In the genomic region with DNA sequence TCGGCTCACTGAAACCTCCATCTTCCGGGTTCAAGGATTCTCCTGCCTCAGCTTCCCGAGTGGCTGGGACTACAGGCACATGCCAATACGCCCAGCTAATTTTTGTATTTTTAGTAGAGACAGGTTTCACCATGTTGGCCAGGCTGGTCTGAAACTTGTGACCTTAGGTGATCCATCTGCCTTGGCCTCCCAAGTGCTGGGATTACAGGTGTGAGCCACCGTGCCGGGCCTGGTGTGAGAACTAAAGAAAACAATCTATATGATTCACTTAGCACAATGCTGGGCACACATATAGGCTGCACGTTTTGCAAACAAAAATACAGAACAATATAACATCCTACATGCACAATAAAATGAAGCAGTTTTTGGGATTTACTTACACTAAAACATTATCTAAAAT, we compare ENCODE assay signal across 7 cellular contexts. TPM values are rescaled to one million over a fixed set of nuclear protein-coding genes. Genes with fewer than 3 reads are reported as not detected.
DNase-seq lines count a peak whose midpoint lies in the region; ATAC-seq and TF ChIP-seq lines count a peak whose summit lies in the region.
"Not testable (repeated sequence)": the region's sequence is repeated elsewhere in the genome, so short reads cannot be mapped to it uniquely, and the experiment has no call there.

No MANE protein-coding gene starts in this region.

- H4K8ac ChIP-seq in H9 (replicated peaks; ENCODE audit: insufficient read length, low read depth, low read length), result not testable (repeated sequence)

- not testable (repeated sequence) for H3K79me1 ChIP-seq in H9 (ENCODE audit: insufficient read depth, low read depth, low read length, poor library complexity, severe bottlenecking)

- H3K36me3 ChIP-seq in endodermal cell (ENCODE audit: control insufficient read depth, insufficient read depth, low read length), result not testable (repeated sequence)

- H2AFZ ChIP-seq in H9 (ENCODE audit: low read length), result not testable (repeated sequence)

- H3K4me3 Mint-ChIP-seq in H9, result peak overlapping the region; percentile 96 to 98
- peak overlapping the region; percentile 91 for H3K4me3 Mint-ChIP-seq in T-helper 1 cell treated with Interleukin-12 subunit alpha and Interleukin-12 subunit beta and Interleukin-4 antibody, amounts not matched to agents 30 μg/mL and 1 μg/mL, for 36 hours
- H3K4me3 Mint-ChIP-seq in activated CD8-positive, alpha-beta T cell treated with anti-CD3 and anti-CD28 coated beads, Interleukin-2, amount 10 ng/mL, durations not matched to agents 7 days and 5 days, result peak overlapping the region; percentile 88
- H3K4me3 Mint-ChIP-seq in activated naive CD8-positive, alpha-beta T cell, result peak overlapping the region; percentile 93
- peak overlapping the region; percentile 88 for H3K4me3 Mint-ChIP-seq in endodermal cell
- peak overlapping the region in 7 of 8 donors; percentile 5 to 92 (median 91) for H3K4me3 Mint-ChIP-seq in naive B cell
- peak overlapping the region; percentile 91 for H3K4me3 Mint-ChIP-seq in osteocyte (ENCODE audit: unreplicated experiment)

- H3K56ac ChIP-seq in H9 (ENCODE audit: insufficient read length, low read depth, low read length), result not testable (repeated sequence)

- not testable (repeated sequence) for H3K27me3 ChIP-seq in H9 (ENCODE audit: insufficient read depth, low read length); endodermal cell (ENCODE audit: control insufficient read depth, insufficient read depth, low read length, poor library complexity, severe bottlenecking)

- not testable (repeated sequence) for H4K91ac ChIP-seq in H9 (ENCODE audit: insufficient read length, low read depth, low read length)

- H3K9me3 ChIP-seq in H9 (ENCODE audit: control insufficient read depth, low read depth, low read length), result not testable (repeated sequence)
- peaks cover 17% of the 10 kb centered on the region for H3K9me3 ChIP-seq in endodermal cell (ENCODE audit: control insufficient read depth, low read length)

- H3K9ac ChIP-seq in H9 (ENCODE audit: extremely low read depth, insufficient read length, low read length); endodermal cell (ENCODE audit: extremely low read depth, low read length, poor library complexity, severe bottlenecking): not testable (repeated sequence)

- not testable (repeated sequence) for H3K27ac ChIP-seq in H9 (ENCODE audit: insufficient read length, low read depth, low read length); endodermal cell (ENCODE audit: low read depth, low read length)

- H3K4me1 Mint-ChIP-seq in H9 (peaks cover 27% of the 10 kb centered on the region in 2 experiments), naive B cell (peaks cover 0 to 19% (median 6%) of the 10 kb centered on the region in 3 donors), osteocyte (ENCODE audit: unreplicated experiment) (peaks cover 47% of the 10 kb centered on the region)
- not testable (repeated sequence) for H3K4me1 Mint-ChIP-seq in T-helper 1 cell treated with Interleukin-12 subunit alpha and Interleukin-12 subunit beta and Interleukin-4 antibody, amounts not matched to agents 30 μg/mL and 1 μg/mL, for 36 hours (ENCODE audit: low read depth); endodermal cell
- H3K4me1 Mint-ChIP-seq in activated CD8-positive, alpha-beta T cell treated with anti-CD3 and anti-CD28 coated beads, Interleukin-2, amount 10 ng/mL, durations not matched to agents 7 days and 5 days (ENCODE audit: low read depth), result peaks cover 14% of the 10 kb centered on the region
- peaks cover 18% of the 10 kb centered on the region for H3K4me1 Mint-ChIP-seq in activated naive CD8-positive, alpha-beta T cell (ENCODE audit: low read depth)

- not testable (repeated sequence) for H3K4me1 ChIP-seq in H9 (ENCODE audit: insufficient read depth, low read length); endodermal cell (ENCODE audit: control insufficient read depth, insufficient read depth, low read length)

- not testable (repeated sequence) for H3K18ac ChIP-seq in H9 (ENCODE audit: insufficient read length, low read depth, low read length)

- no CpG with 5 or more reads among the region's 7 CpGs for WGBS in H9 (ENCODE audit: extremely low coverage, insufficient read length, low lambda C conversion rate)
- WGBS in endodermal cell (ENCODE audit: insufficient coverage in 1 of 2, insufficient read length in 1 of 2), 2 experiments, result 81 to 90% methylated on average over 6 to 7 of the region's 7 CpGs

- not testable (repeated sequence) for H3K23ac ChIP-seq in H9 (ENCODE audit: insufficient read length, low read depth, low read length)

- DNase-seq in H9; activated CD8-positive, alpha-beta T cell treated with anti-CD3 and anti-CD28 coated beads, Interleukin-2, amount 10 ng/mL, durations not matched to agents 7 days and 5 days; endodermal cell; naive B cell; osteocyte (ENCODE audit: extremely low spot score, unreplicated experiment): not testable (repeated sequence)

- H3T11ph ChIP-seq in H9 (ENCODE audit: low read length), result not testable (repeated sequence)

- H3K4me2 ChIP-seq in H9 (ENCODE audit: insufficient read depth, insufficient read length, low read length), result not testable (repeated sequence)

- H3K4me3 ChIP-seq in endodermal cell (ENCODE audit: low read length), result not testable (repeated sequence)

- H3K14ac ChIP-seq in H9 (ENCODE audit: insufficient read depth, low read length), result not testable (repeated sequence)

- not testable (repeated sequence) for H2BK12ac ChIP-seq in H9 (ENCODE audit: insufficient read length, low read depth, low read length)

- H2AK5ac ChIP-seq in H9 (ENCODE audit: insufficient read length, low read length), result not testable (repeated sequence)

- H4K5ac ChIP-seq in H9 (ENCODE audit: insufficient read length, low read depth, low read length), result not testable (repeated sequence)

- not testable (repeated sequence) for H2BK20ac ChIP-seq in H9 (ENCODE audit: low read depth, low read length, poor library complexity, severe bottlenecking)

- not testable (repeated sequence) for H2BK5ac ChIP-seq in H9 (ENCODE audit: insufficient read length, low read length)

- CTCF ChIA-PET in activated CD8-positive, alpha-beta T cell treated with anti-CD3 and anti-CD28 coated beads, Interleukin-2, amount 10 ng/mL, durations not matched to agents 7 days and 5 days (lab: Charles Lee), result interaction anchor here (0.8 to 0.9 kb wide), 2 partner anchors 20 to 209 kb away, joined by 4 read pairs; no protein-coding TSS in a partner anchor

- not testable (repeated sequence) for H2BK120ac ChIP-seq in H9 (ENCODE audit: low read depth, low read length, poor library complexity, severe bottlenecking)

- H4K20me1 ChIP-seq in H9 (ENCODE audit: control insufficient read depth, insufficient read depth, insufficient read length), result not testable (repeated sequence)

- H3K4ac ChIP-seq in H9 (ENCODE audit: low read depth, low read length), result not testable (repeated sequence)

- ATAC-seq in activated CD8-positive, alpha-beta T cell treated with anti-CD3 and anti-CD28 coated beads, Interleukin-2, amount 10 ng/mL, durations not matched to agents 7 days and 5 days; naive B cell (ENCODE audit: low read depth in 2 of 2): not testable (repeated sequence)

- TF ChIP-seq CTCF in H9 (conservative IDR thresholded peaks at IDR 0.05); endodermal cell (conservative IDR thresholded peaks at IDR 0.05); osteocyte (IDR thresholded peaks at IDR 0.05): not testable (repeated sequence)

- not testable (repeated sequence) for H3K23me2 ChIP-seq in H9 (ENCODE audit: insufficient read length, low read depth, low read length, poor library complexity, severe bottlenecking)

- POLR2A ChIA-PET in activated CD8-positive, alpha-beta T cell treated with anti-CD3 and anti-CD28 coated beads, Interleukin-2, amount 10 ng/mL, durations not matched to agents 7 days and 5 days (lab: Charles Lee), result not testable (repeated sequence)

- not testable (repeated sequence) for H3K9me3 Mint-ChIP-seq in H9; T-helper 1 cell treated with Interleukin-12 subunit alpha and Interleukin-12 subunit beta and Interleukin-4 antibody, amounts not matched to agents 30 μg/mL and 1 μg/mL, for 36 hours; activated CD8-positive, alpha-beta T cell treated with anti-CD3 and anti-CD28 coated beads, Interleukin-2, amount 10 ng/mL, durations not matched to agents 7 days and 5 days (ENCODE audit: insufficient read depth); activated naive CD8-positive, alpha-beta T cell (ENCODE audit: low read depth); naive B cell; osteocyte (ENCODE audit: unreplicated experiment)
- peaks cover 13% of the 10 kb centered on the region for H3K9me3 Mint-ChIP-seq in endodermal cell

- not testable (repeated sequence) for H2BK15ac ChIP-seq in H9 (ENCODE audit: low read depth, low read length)

- H3K27me3 Mint-ChIP-seq in H9 (ENCODE audit: low read depth); activated naive CD8-positive, alpha-beta T cell; endodermal cell (ENCODE audit: insufficient read depth); osteocyte (ENCODE audit: unreplicated experiment): not testable (repeated sequence)
- peaks cover 47% of the 10 kb centered on the region for H3K27me3 Mint-ChIP-seq in T-helper 1 cell treated with Interleukin-12 subunit alpha and Interleukin-12 subunit beta and Interleukin-4 antibody, amounts not matched to agents 30 μg/mL and 1 μg/mL, for 36 hours (ENCODE audit: low read depth)
- H3K27me3 Mint-ChIP-seq in activated CD8-positive, alpha-beta T cell treated with anti-CD3 and anti-CD28 coated beads, Interleukin-2, amount 10 ng/mL, durations not matched to agents 7 days and 5 days (ENCODE audit: low read depth), result peaks cover 25% of the 10 kb centered on the region
- peaks cover 5 to 26% (median 9%) of the 10 kb centered on the region in 3 donors for H3K27me3 Mint-ChIP-seq in naive B cell

- H3K79me2 ChIP-seq in H9 (ENCODE audit: insufficient read depth, low read length), result not testable (repeated sequence)

- not testable (repeated sequence) for H3K27ac Mint-ChIP-seq in H9; T-helper 1 cell treated with Interleukin-12 subunit alpha and Interleukin-12 subunit beta and Interleukin-4 antibody, amounts not matched to agents 30 μg/mL and 1 μg/mL, for 36 hours; activated CD8-positive, alpha-beta T cell treated with anti-CD3 and anti-CD28 coated beads, Interleukin-2, amount 10 ng/mL, durations not matched to agents 7 days and 5 days; activated naive CD8-positive, alpha-beta T cell; endodermal cell; naive B cell
- peak overlapping the region; percentile 88 for H3K27ac Mint-ChIP-seq in osteocyte (ENCODE audit: unreplicated experiment)

- H3K36me3 Mint-ChIP-seq in H9 (ENCODE audit: insufficient read depth in 1 of 3, low read depth in 3 of 3) (peaks cover 8 to 11% (median 10%) of the 10 kb centered on the region in 3 experiments), endodermal cell (ENCODE audit: low read depth) (peaks cover 11% of the 10 kb centered on the region), osteocyte (ENCODE audit: unreplicated experiment) (peaks cover 11% of the 10 kb centered on the region)
- H3K36me3 Mint-ChIP-seq in T-helper 1 cell treated with Interleukin-12 subunit alpha and Interleukin-12 subunit beta and Interleukin-4 antibody, amounts not matched to agents 30 μg/mL and 1 μg/mL, for 36 hours (ENCODE audit: low read depth); activated CD8-positive, alpha-beta T cell treated with anti-CD3 and anti-CD28 coated beads, Interleukin-2, amount 10 ng/mL, durations not matched to agents 7 days and 5 days (ENCODE audit: low read depth); activated naive CD8-positive, alpha-beta T cell; naive B cell: not testable (repeated sequence)

RNA-seq across cellular contexts. Expression of gene ARMC9, which starts 1.2 kb away (rescaled TPM):
- total RNA-seq in H9 (2021) (33.8 and 37.6 TPM in 2 replicates), endodermal cell (10 to 100 TPM; 41.7 to 51.5 TPM), osteocyte (178 and 204 TPM in 2 replicates)
- under 1 TPM; 0.65 to 0.92 TPM for total RNA-seq in activated CD8-positive, alpha-beta T cell treated with anti-CD3 and anti-CD28 coated beads, Interleukin-2, amount 10 ng/mL, durations not matched to agents 7 days and 5 days
- 25.5 TPM for polyA plus RNA-seq in endodermal cell (2013, experiment 1 of 2)
- 24.7 TPM for polyA plus RNA-seq in endodermal cell (2013, experiment 2 of 2)
- polyA plus RNA-seq in naive B cell (ENCODE audit: low read depth in 6 of 6), result under 1 TPM in 5 of 6 donors, not detected in 1; 0.29 to 0.71 (median 0.64) TPM

Comparison
In these comparisons a context has a peak if more than half of its experiments do, and no peak if none do; other contexts are left out.
1. RNA of gene ARMC9, which starts 1.2 kb away (total RNA-seq): 178 to 204 TPM in osteocyte, 41.7 to 51.5 TPM in endodermal cell and 33.8 to 37.6 TPM in H9; 0.65 to 0.92 TPM in activated CD8-positive, alpha-beta T cell treated with anti-CD3 and anti-CD28 coated beads, Interleukin-2, amount 10 ng/mL, durations not matched to agents 7 days and 5 days; every median in the first group is over 10 times any median in the second.
2. Peak in every context shown above with its lines, with median percentiles within 50 percentile points of each other: H3K4me3 Mint-ChIP-seq.